In the genomic region with DNA sequence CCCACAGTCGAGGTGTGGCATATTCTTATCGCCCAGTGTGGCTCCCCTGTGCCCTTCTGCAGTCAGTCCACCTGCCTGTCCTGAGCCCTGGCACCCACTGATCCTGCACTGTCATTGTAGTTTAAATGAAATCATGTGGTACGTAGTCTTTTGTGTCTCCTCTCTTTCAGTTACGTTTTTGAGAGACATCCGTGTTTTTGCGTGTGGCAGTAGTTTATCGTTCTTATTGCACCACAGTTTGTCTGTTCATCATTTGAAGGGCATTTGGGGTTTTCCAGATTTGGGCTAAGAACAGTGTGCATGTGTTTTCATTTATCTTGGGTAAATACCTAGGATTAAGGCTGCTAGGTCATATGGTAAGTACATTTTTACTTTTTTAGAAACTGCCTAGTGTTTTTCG, we compare ENCODE assay signal across 14 cellular contexts. TPM values are rescaled to one million over a fixed set of nuclear protein-coding genes. Genes with fewer than 3 reads are reported as not detected.
A peak's percentile ranks its signal among the peaks of the same experiment; 100 is the strongest.
DNase-seq lines count a peak whose midpoint lies in the region; ATAC-seq and TF ChIP-seq lines count a peak whose summit lies in the region.
"Had no signal": no experiment of that assay in that cellular context is flagged by ENCODE, and none has a peak within 500 bp of the region (broad histone marks: within the 10 kb centered on the region; RNA-seq: fewer than 3 reads in every experiment).

No MANE protein-coding gene starts in this region.

- no peak for TF ChIP-seq CTCF in tibial nerve (IDR thresholded peaks at IDR 0.05)

- no peaks in the 10 kb centered on the region for H3K27me3 Mint-ChIP-seq in T-helper 2 cell treated with Interferon-gamma antibody and Interleukin-4, amounts not matched to agents 5 μg/mL and 100 μg/mL, for 36 hours (ENCODE audit: low read depth)
- H3K27me3 Mint-ChIP-seq: central memory CD8-positive, alpha-beta T cell had no signal

- peaks cover 37% of the 10 kb centered on the region for H3K36me3 Mint-ChIP-seq in T-helper 2 cell treated with Interferon-gamma antibody and Interleukin-4, amounts not matched to agents 5 μg/mL and 100 μg/mL, for 36 hours (ENCODE audit: low read depth)
- H3K36me3 Mint-ChIP-seq: activated naive CD4-positive, alpha-beta T cell treated with anti-CD3 and anti-CD28 coated beads, Interleukin-2, amount 50 U/mL, for 72 hours had no signal

- TF ChIP-seq POLR2A in tibial nerve (IDR thresholded peaks at IDR 0.05): no peak

- no peak for ATAC-seq in HG02610 (IDR thresholded peaks at IDR 0.05; ENCODE audit: unreplicated experiment)
- ATAC-seq: activated naive CD4-positive, alpha-beta T cell treated with anti-CD3 and anti-CD28 coated beads, Interleukin-2, amount 50 U/mL, for 72 hours; K562 had no signal

- H3K4me1 Mint-ChIP-seq in T-helper 2 cell treated with Interferon-gamma antibody and Interleukin-4, amounts not matched to agents 5 μg/mL and 100 μg/mL, for 36 hours (ENCODE audit: low read depth): peaks cover 9% of the 10 kb centered on the region

- peak; percentile 90 for DNase-seq in GM04504 (ENCODE audit: low read depth)
- DNase-seq in T-helper 2 cell treated with Interferon-gamma antibody and Interleukin-4, amounts not matched to agents 5 μg/mL and 100 μg/mL, for 36 hours (ENCODE audit: low spot score): no peak
- peak; percentile 90 for DNase-seq in fibroblast of the conjunctiva (ENCODE audit: low read depth)
- DNase-seq in tibial nerve (ENCODE audit: low spot score in 2 of 2): no peak
- DNase-seq in amygdala (lab: John Stamatoyannopoulos, UW): no peak
- DNase-seq: heart right ventricle, NCI-H1092 treated with DMSO at 0.1 percent for 48 hours, NCI-H2171 treated with DMSO at 0.1 percent for 48 hours had no signal

- H3K4me3 Mint-ChIP-seq in T-helper 2 cell treated with Interferon-gamma antibody and Interleukin-4, amounts not matched to agents 5 μg/mL and 100 μg/mL, for 36 hours: no peak overlapping the region
- H3K4me3 Mint-ChIP-seq: central memory CD8-positive, alpha-beta T cell had no signal

- H3K4me1 ChIP-seq in thymus (ENCODE audit: control insufficient read depth, insufficient read depth, low read length) (no peaks in the 10 kb centered on the region), tibial nerve (no peaks in the 10 kb centered on the region)
- H3K4me1 ChIP-seq: heart right ventricle had no signal

- H3K4me3 ChIP-seq in thymus (ENCODE audit: low read length) (no peak overlapping the region), tibial nerve (no peak overlapping the region)
- H3K4me3 ChIP-seq: heart right ventricle, K562, prostate gland had no signal

- peaks cover 47% of the 10 kb centered on the region for H3K36me3 ChIP-seq in thymus (ENCODE audit: control insufficient read depth, insufficient read depth)
- H3K36me3 ChIP-seq in tibial nerve: peaks cover 2 to 63% (median 4%) of the 10 kb centered on the region in 3 donors
- H3K36me3 ChIP-seq: prostate gland had no signal

- H3K27me3 ChIP-seq in thymus (ENCODE audit: control insufficient read depth, insufficient read depth) (no peaks in the 10 kb centered on the region), tibial nerve (no peaks in the 10 kb centered on the region)
- H3K27me3 ChIP-seq: heart right ventricle had no signal

- no peak for TF ChIP-seq EP300 in tibial nerve (IDR thresholded peaks at IDR 0.05)

- H3K9me3 Mint-ChIP-seq in T-helper 2 cell treated with Interferon-gamma antibody and Interleukin-4, amounts not matched to agents 5 μg/mL and 100 μg/mL, for 36 hours: no peaks in the 10 kb centered on the region
- H3K9me3 Mint-ChIP-seq: activated naive CD4-positive, alpha-beta T cell treated with anti-CD3 and anti-CD28 coated beads, Interleukin-2, amount 50 U/mL, for 72 hours; central memory CD8-positive, alpha-beta T cell had no signal

- H3K9me3 ChIP-seq in thymus (ENCODE audit: control insufficient read depth) (no peaks in the 10 kb centered on the region), tibial nerve (no peaks in the 10 kb centered on the region)
- H3K9me3 ChIP-seq: heart right ventricle, prostate gland had no signal

- H3K27ac ChIP-seq in thymus (ENCODE audit: low read depth) (peak overlapping the region; percentile 58), tibial nerve (no peak overlapping the region)
- H3K27ac ChIP-seq: heart right ventricle, prostate gland had no signal

- peak overlapping the region; percentile 0 for H3K27ac Mint-ChIP-seq in T-helper 2 cell treated with Interferon-gamma antibody and Interleukin-4, amounts not matched to agents 5 μg/mL and 100 μg/mL, for 36 hours
- H3K27ac Mint-ChIP-seq: activated naive CD4-positive, alpha-beta T cell treated with anti-CD3 and anti-CD28 coated beads, Interleukin-2, amount 50 U/mL, for 72 hours had no signal

- 95% methylated on average over 8 of the region's 8 CpGs for WGBS in thymus
- 72 to 82% methylated on average over 8 of the region's 8 CpGs for WGBS in tibial nerve, 2 donors

RNA-seq across cellular contexts. Expression of a gene that starts 49.3 kb away (rescaled TPM):
- 3.3 TPM for polyA plus RNA-seq in thymus
- 1 to 10 TPM; 4.4 to 7.2 (median 6.3) TPM for total RNA-seq in tibial nerve

RNA-seq across cellular contexts. Expression of a gene that starts 53.4 kb away (rescaled TPM):
- 14.1 TPM for polyA plus RNA-seq in thymus
- 10 to 100 TPM in 3 of 4 donors, 1 to 10 TPM in 1; 8.2 to 17.3 (median 12.1) TPM for total RNA-seq in tibial nerve

Comparison
In these comparisons a context has a peak if more than half of its experiments do, and no peak if none do; other contexts are left out.
1. DNase-seq: peak in GM04504 (single experiment) and fibroblast of the conjunctiva (single experiment); none in T-helper 2 cell treated with Interferon-gamma antibody and Interleukin-4, amounts not matched to agents 5 μg/mL and 100 μg/mL, for 36 hours (single experiment), tibial nerve (0 of 2) and amygdala (0 of 56).